16 cellular contexts compared by ENCODE assay signal in genomic region chr9:93959739-93960154, GRCh38. TPM values are rescaled to one million over a fixed set of nuclear protein-coding genes. Genes with fewer than 3 reads are reported as not detected.
DNase-seq lines count a peak whose midpoint lies in the region; ATAC-seq and TF ChIP-seq lines count a peak whose summit lies in the region.
"Had no signal": no experiment of that assay in that cellular context is flagged by ENCODE, and none has a peak within 500 bp of the region (broad histone marks: within the 10 kb centered on the region; RNA-seq: fewer than 3 reads in every experiment).

No MANE protein-coding gene starts in this region.

- H3K4me1 Mint-ChIP-seq in activated naive CD8-positive, alpha-beta T cell treated with anti-CD3 and anti-CD28 coated beads, Interleukin-2, amount 10 ng/mL, durations not matched to agents 7 days and 5 days, result peaks cover 36% of the 10 kb centered on the region
- peaks cover 31 to 56% (median 38%) of the 10 kb centered on the region in 7 donors for H3K4me1 Mint-ChIP-seq in naive thymus-derived CD4-positive, alpha-beta T cell

- H3K36me3 Mint-ChIP-seq in activated naive CD8-positive, alpha-beta T cell treated with anti-CD3 and anti-CD28 coated beads, Interleukin-2, amount 10 ng/mL, durations not matched to agents 7 days and 5 days, result peaks cover 3% of the 10 kb centered on the region
- H3K36me3 Mint-ChIP-seq in naive thymus-derived CD4-positive, alpha-beta T cell, result peaks cover 0 to 5% (median 0%) of the 10 kb centered on the region in 5 donors

- H3K27me3 Mint-ChIP-seq in activated naive CD8-positive, alpha-beta T cell treated with anti-CD3 and anti-CD28 coated beads, Interleukin-2, amount 10 ng/mL, durations not matched to agents 7 days and 5 days, result peaks cover 68% of the 10 kb centered on the region
- H3K27me3 Mint-ChIP-seq in naive thymus-derived CD4-positive, alpha-beta T cell, result peaks cover 64 to 73% (median 69%) of the 10 kb centered on the region in 5 donors

- H3K9me3 ChIP-seq in left ventricle myocardium inferior (replicated peaks) (no peaks in the 10 kb centered on the region), right atrium auricular region (no peaks in the 10 kb centered on the region)
- H3K9me3 ChIP-seq in naive thymus-derived CD4-positive, alpha-beta T cell (ENCODE audit: control insufficient read depth in 2 of 3, low read length in 3 of 3), result no peaks in the 10 kb centered on the region

- no peak for ATAC-seq in activated naive CD8-positive, alpha-beta T cell treated with anti-CD3 and anti-CD28 coated beads, Interleukin-2, amount 10 ng/mL, durations not matched to agents 7 days and 5 days (ENCODE audit: low read depth)
- no peak for ATAC-seq in naive thymus-derived CD4-positive, alpha-beta T cell
- no peak for ATAC-seq in HG02759 (IDR thresholded peaks at IDR 0.05; ENCODE audit: unreplicated experiment)
- no peak for ATAC-seq in sciatic nerve

- intact Hi-C loops in left ventricle myocardium inferior (cut with micrococcal nuclease) (loop anchor here (5.0 kb wide), 1 partner anchor 277 kb away; no protein-coding TSS in a partner anchor), sciatic nerve (cut with DNase I) (no loop called here)
- intact Hi-C loops in naive thymus-derived CD4-positive, alpha-beta T cell (cut with micrococcal nuclease), result loop anchor here (5.0 to 10.0 kb wide), 4 partner anchors 797 to 1242 kb away; no protein-coding TSS in a partner anchor

- no peak for TF ChIP-seq CTCF in left ventricle myocardium inferior (IDR thresholded peaks at IDR 0.05; ENCODE audit: borderline replicate concordance)
- TF ChIP-seq CTCF in right atrium auricular region (IDR thresholded peaks at IDR 0.05), result no peak

- DNase-seq in left ventricle myocardium inferior (no peak), right atrium auricular region (ENCODE audit: low spot score) (no peak), DMS53 (lab: John Stamatoyannopoulos, UW) (no peak), NCI-H1048 (lab: John Stamatoyannopoulos, UW) (no peak), sciatic nerve (ENCODE audit: low spot score) (no peak)
- no peak for DNase-seq in activated naive CD8-positive, alpha-beta T cell treated with anti-CD3 and anti-CD28 coated beads, Interleukin-2, amount 10 ng/mL, durations not matched to agents 7 days and 5 days
- no peak for DNase-seq in naive thymus-derived CD4-positive, alpha-beta T cell
- DNase-seq: NCI-H187, NCI-H510A had no signal

- H3K4me3 ChIP-seq in left ventricle myocardium inferior, result peak overlapping the region; percentile 51
- H3K4me3 ChIP-seq in right atrium auricular region, result no peak overlapping the region
- no peak overlapping the region for H3K4me3 ChIP-seq in naive thymus-derived CD4-positive, alpha-beta T cell (ENCODE audit: low read length)

- POLR2A ChIA-PET in activated naive CD8-positive, alpha-beta T cell treated with anti-CD3 and anti-CD28 coated beads, Interleukin-2, amount 10 ng/mL, durations not matched to agents 7 days and 5 days (lab: Charles Lee), result no interaction called here
- POLR2A ChIA-PET in naive thymus-derived CD4-positive, alpha-beta T cell (lab: Charles Lee), result no interaction called here

- H3K9me3 Mint-ChIP-seq in activated naive CD8-positive, alpha-beta T cell treated with anti-CD3 and anti-CD28 coated beads, Interleukin-2, amount 10 ng/mL, durations not matched to agents 7 days and 5 days, result no peaks in the 10 kb centered on the region
- H3K9me3 Mint-ChIP-seq in naive thymus-derived CD4-positive, alpha-beta T cell, result peaks cover 0 to 1% (median 0%) of the 10 kb centered on the region in 11 donors

- peak overlapping the region; percentile 19 for H3K4me3 Mint-ChIP-seq in activated naive CD8-positive, alpha-beta T cell treated with anti-CD3 and anti-CD28 coated beads, Interleukin-2, amount 10 ng/mL, durations not matched to agents 7 days and 5 days
- H3K4me3 Mint-ChIP-seq in naive thymus-derived CD4-positive, alpha-beta T cell, result peak overlapping the region; percentile 40 to 78 (median 68)

- H3K4me1 ChIP-seq in left ventricle myocardium inferior (peaks cover 45% of the 10 kb centered on the region), right atrium auricular region (peaks cover 0 to 44% of the 10 kb centered on the region in 2 donors)
- peaks cover 9 to 28% of the 10 kb centered on the region in 2 donors for H3K4me1 ChIP-seq in naive thymus-derived CD4-positive, alpha-beta T cell (ENCODE audit: control insufficient read depth in 2 of 2, insufficient read depth in 2 of 2, low read length in 2 of 2)

- H3K27ac ChIP-seq in left ventricle myocardium inferior (replicated peaks) (no peak overlapping the region), right atrium auricular region (no peak overlapping the region)
- H3K27ac ChIP-seq in naive thymus-derived CD4-positive, alpha-beta T cell (ENCODE audit: low read depth, low read length), result no peak overlapping the region

- H3K27me3 ChIP-seq in left ventricle myocardium inferior (ENCODE audit: low read depth) (peaks cover 91% of the 10 kb centered on the region), right atrium auricular region (peaks cover 32 to 57% of the 10 kb centered on the region in 2 donors)
- H3K27me3 ChIP-seq in naive thymus-derived CD4-positive, alpha-beta T cell (ENCODE audit: control insufficient read depth in 2 of 2, insufficient read depth in 2 of 2, low read length in 2 of 2), result peaks cover 0 to 41% of the 10 kb centered on the region in 2 donors

- CTCF ChIA-PET in naive thymus-derived CD4-positive, alpha-beta T cell (lab: Charles Lee), result no interaction called here

- H3K27ac Mint-ChIP-seq in activated naive CD8-positive, alpha-beta T cell treated with anti-CD3 and anti-CD28 coated beads, Interleukin-2, amount 10 ng/mL, durations not matched to agents 7 days and 5 days, result no peak overlapping the region
- no peak overlapping the region for H3K27ac Mint-ChIP-seq in naive thymus-derived CD4-positive, alpha-beta T cell

- H3K36me3 ChIP-seq in left ventricle myocardium inferior, result no peaks in the 10 kb centered on the region
- no peaks in the 10 kb centered on the region for H3K36me3 ChIP-seq in right atrium auricular region
- no peaks in the 10 kb centered on the region for H3K36me3 ChIP-seq in naive thymus-derived CD4-positive, alpha-beta T cell (ENCODE audit: control insufficient read depth in 2 of 3, insufficient read depth in 3 of 3, low read length in 3 of 3)

RNA-seq across cellular contexts. Expression of gene BARX1, which starts 4.6 kb away (rescaled TPM):
- total RNA-seq in left ventricle myocardium inferior (not detected), right atrium auricular region (not detected), sciatic nerve (not detected)
- 1 to 10 TPM; 1.1 to 1.4 TPM for total RNA-seq in activated naive CD8-positive, alpha-beta T cell treated with anti-CD3 and anti-CD28 coated beads, Interleukin-2, amount 10 ng/mL, durations not matched to agents 7 days and 5 days
- under 1 TPM in 2 of 5 experiments, not detected in 3; 0.19 to 0.56 TPM for total RNA-seq in naive thymus-derived CD4-positive, alpha-beta T cell
- polyA plus RNA-seq in naive thymus-derived CD4-positive, alpha-beta T cell, result not detected
- total RNA-seq: cerebellum, endothelial cell of umbilical vein, glomerular endothelial cell, HT-29, OCI-LY7, temporal lobe had no signal
- polyA plus RNA-seq: endothelial cell of umbilical vein had no signal
